21 cellular contexts compared by ENCODE assay signal in the genomic region with DNA sequence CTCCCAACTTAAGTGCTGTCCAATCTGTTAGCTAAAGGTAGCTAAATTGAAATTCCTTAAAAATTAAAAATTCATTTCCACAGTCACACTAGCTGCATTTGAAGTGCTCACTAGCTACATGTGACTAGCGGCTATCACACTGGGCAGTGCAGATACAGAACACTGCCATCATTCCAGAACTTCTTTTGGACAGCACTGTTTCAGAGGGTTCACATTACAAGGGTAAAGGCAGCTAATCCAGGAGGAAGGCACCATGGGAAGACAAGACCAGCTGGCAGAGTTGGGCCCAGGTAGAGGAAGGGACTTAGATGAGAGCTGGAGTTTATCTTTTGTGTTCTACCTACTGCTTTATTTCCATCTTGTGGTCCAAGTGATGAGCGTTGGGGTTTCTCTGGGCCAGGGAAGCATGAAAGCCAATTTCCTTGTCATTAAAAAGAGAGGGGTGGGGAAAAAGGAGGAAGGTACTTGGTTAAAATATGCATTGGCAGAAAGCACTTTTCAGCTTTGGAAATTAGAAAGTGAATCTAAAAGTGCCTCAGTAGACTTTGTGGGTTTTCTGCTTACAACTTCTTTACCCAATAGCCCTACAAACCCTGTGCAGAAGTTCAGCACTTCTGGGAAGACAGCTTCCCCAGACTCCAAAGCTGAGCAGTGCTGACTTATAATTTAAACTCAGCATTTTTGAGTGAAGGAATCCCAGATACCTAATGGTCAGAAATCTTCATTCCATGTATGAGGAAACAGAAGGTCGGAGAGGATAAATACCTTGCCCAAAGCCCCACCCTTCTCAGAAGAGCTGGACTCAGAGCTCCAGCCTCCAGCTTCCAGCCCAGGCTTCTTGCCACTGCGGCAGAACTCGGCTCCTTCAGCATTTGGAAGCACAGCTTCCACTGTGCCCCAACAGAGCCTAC. TPM values are rescaled to one million over a fixed set of nuclear protein-coding genes. Genes with fewer than 3 reads are reported as not detected.
DNase-seq lines count a peak whose midpoint lies in the region; ATAC-seq and TF ChIP-seq lines count a peak whose summit lies in the region.
"Had no signal": no experiment of that assay in that cellular context is flagged by ENCODE, and none has a peak within 500 bp of the region (broad histone marks: within the 10 kb centered on the region; RNA-seq: fewer than 3 reads in every experiment).

No MANE protein-coding gene starts in this region.

- no peak overlapping the region for H3K4me3 Mint-ChIP-seq in activated CD4-positive, alpha-beta T cell treated with anti-CD3 and anti-CD28 coated beads, Interleukin-2, amount 10 ng/mL, durations not matched to agents 7 days and 5 days
- H3K4me3 Mint-ChIP-seq in stimulated activated naive CD8-positive, alpha-beta T cell treated with anti-CD3 and anti-CD28 coated beads, Interleukin-15, amount 100 ng/mL, for 72 hours, result no peak overlapping the region
- H3K4me3 Mint-ChIP-seq in mesothelial cell of epicardium, result no peak overlapping the region
- H3K4me3 Mint-ChIP-seq: CD4-positive, alpha-beta T cell; HFFc6 had no signal

- H3K36me3 Mint-ChIP-seq in activated CD4-positive, alpha-beta T cell treated with anti-CD3 and anti-CD28 coated beads, Interleukin-2, amount 10 ng/mL, durations not matched to agents 7 days and 5 days (ENCODE audit: low read depth), result peaks cover 4% of the 10 kb centered on the region
- H3K36me3 Mint-ChIP-seq in mesothelial cell of epicardium, result peaks cover 14% of the 10 kb centered on the region

- ATAC-seq in stimulated activated naive CD8-positive, alpha-beta T cell treated with anti-CD3 and anti-CD28 coated beads, Interleukin-15, amount 100 ng/mL, for 72 hours, result no peak
- no peak for ATAC-seq in stimulated activated naive CD8-positive, alpha-beta T cell treated with anti-CD3 and anti-CD28 coated beads, Interleukin-15, Interleukin-2, amounts not matched to agents 100 U/mL and 50 U/mL, for 24 hours
- ATAC-seq in HG03378 (IDR thresholded peaks at IDR 0.05; ENCODE audit: unreplicated experiment), result no peak
- ATAC-seq: GM12878, PC-3 had no signal

- DNase-seq in activated CD4-positive, alpha-beta T cell treated with anti-CD3 and anti-CD28 coated beads, Interleukin-2, amount 10 ng/mL, durations not matched to agents 7 days and 5 days, result no peak
- DNase-seq in activated CD4-positive, alpha-beta T cell treated with anti-CD3 and anti-CD28 coated beads, Interleukin-2, amount 50 U/mL, for 48 hours, result no peak
- DNase-seq in stimulated activated naive CD8-positive, alpha-beta T cell treated with anti-CD3 and anti-CD28 coated beads, Interleukin-15, amount 100 ng/mL, for 72 hours, result no peak
- DNase-seq in stimulated activated naive CD8-positive, alpha-beta T cell treated with anti-CD3 and anti-CD28 coated beads, Interleukin-15, Interleukin-2, amounts not matched to agents 100 U/mL and 50 U/mL, for 24 hours, result no peak
- DNase-seq in mesothelial cell of epicardium (ENCODE audit: low spot score in 2 of 2, unreplicated experiment in 2 of 2) (no peak), Kasumi-1 (lab: John Stamatoyannopoulos, UW) (no peak)
- DNase-seq: CD4-positive, alpha-beta T cell; GOT3; HFFc6; KBM-7; MG63; NCI-H1105 treated with DMSO at 0.1 percent for 48 hours; NCI-H146; NCI-H1930; NCI-H2107; NCI-H446; NCI-H524 treated with DMSO at 0.1 percent for 48 hours; NCI-H774; PC-3 had no signal

- peak overlapping the region; percentile 9 for H3K27ac Mint-ChIP-seq in activated CD4-positive, alpha-beta T cell treated with anti-CD3 and anti-CD28 coated beads, Interleukin-2, amount 10 ng/mL, durations not matched to agents 7 days and 5 days
- peak overlapping the region; percentile 19 to 79 for H3K27ac Mint-ChIP-seq in stimulated activated naive CD8-positive, alpha-beta T cell treated with anti-CD3 and anti-CD28 coated beads, Interleukin-15, amount 100 ng/mL, for 72 hours
- peak overlapping the region; percentile 31 for H3K27ac Mint-ChIP-seq in mesothelial cell of epicardium
- H3K27ac Mint-ChIP-seq: CD4-positive, alpha-beta T cell; HFFc6 had no signal

- POLR2A ChIA-PET in activated CD4-positive, alpha-beta T cell treated with anti-CD3 and anti-CD28 coated beads, Interleukin-2, amount 10 ng/mL, durations not matched to agents 7 days and 5 days (lab: Charles Lee), result no interaction called here

- H3K27me3 Mint-ChIP-seq in activated CD4-positive, alpha-beta T cell treated with anti-CD3 and anti-CD28 coated beads, Interleukin-2, amount 10 ng/mL, durations not matched to agents 7 days and 5 days, result no peaks in the 10 kb centered on the region
- no peaks in the 10 kb centered on the region for H3K27me3 Mint-ChIP-seq in stimulated activated naive CD8-positive, alpha-beta T cell treated with anti-CD3 and anti-CD28 coated beads, Interleukin-15, amount 100 ng/mL, for 72 hours
- H3K27me3 Mint-ChIP-seq in mesothelial cell of epicardium (ENCODE audit: low read depth), result no peaks in the 10 kb centered on the region
- H3K27me3 Mint-ChIP-seq: CD4-positive, alpha-beta T cell had no signal

- H3K9me3 Mint-ChIP-seq in activated CD4-positive, alpha-beta T cell treated with anti-CD3 and anti-CD28 coated beads, Interleukin-2, amount 10 ng/mL, durations not matched to agents 7 days and 5 days, result no peaks in the 10 kb centered on the region
- H3K9me3 Mint-ChIP-seq in stimulated activated naive CD8-positive, alpha-beta T cell treated with anti-CD3 and anti-CD28 coated beads, Interleukin-15, amount 100 ng/mL, for 72 hours, result no peaks in the 10 kb centered on the region
- no peaks in the 10 kb centered on the region for H3K9me3 Mint-ChIP-seq in mesothelial cell of epicardium
- H3K9me3 Mint-ChIP-seq: CD4-positive, alpha-beta T cell; HFFc6 had no signal

- CTCF ChIA-PET in activated CD4-positive, alpha-beta T cell treated with anti-CD3 and anti-CD28 coated beads, Interleukin-2, amount 10 ng/mL, durations not matched to agents 7 days and 5 days (lab: Charles Lee), result interaction anchor here (0.9 kb wide), 1 partner anchor 10 kb away, joined by 5 read pairs; no protein-coding TSS in a partner anchor

- no peak for TF ChIP-seq CTCF in mesothelial cell of epicardium (IDR thresholded peaks at IDR 0.05; ENCODE audit: unreplicated experiment)

- H3K4me1 Mint-ChIP-seq in activated CD4-positive, alpha-beta T cell treated with anti-CD3 and anti-CD28 coated beads, Interleukin-2, amount 10 ng/mL, durations not matched to agents 7 days and 5 days, result peaks cover 53% of the 10 kb centered on the region
- H3K4me1 Mint-ChIP-seq in stimulated activated naive CD8-positive, alpha-beta T cell treated with anti-CD3 and anti-CD28 coated beads, Interleukin-15, amount 100 ng/mL, for 72 hours, result peaks cover 28% of the 10 kb centered on the region
- peaks cover 3% of the 10 kb centered on the region for H3K4me1 Mint-ChIP-seq in mesothelial cell of epicardium

RNA-seq across cellular contexts. Expression of a gene that starts 49.5 kb away (rescaled TPM):
- under 1 TPM; 0.62 to 0.74 TPM for total RNA-seq in activated CD4-positive, alpha-beta T cell treated with anti-CD3 and anti-CD28 coated beads, Interleukin-2, amount 10 ng/mL, durations not matched to agents 7 days and 5 days
- 133 to 142 TPM (median 137 TPM) in 3 replicates for total RNA-seq in mesothelial cell of epicardium

RNA-seq across cellular contexts. Expression of a gene that starts 50.5 kb away (rescaled TPM):
- total RNA-seq in activated CD4-positive, alpha-beta T cell treated with anti-CD3 and anti-CD28 coated beads, Interleukin-2, amount 10 ng/mL, durations not matched to agents 7 days and 5 days, result 10 to 100 TPM; 31.1 to 31.7 TPM
- 65.7 to 68.7 TPM (median 66.2 TPM) in 3 replicates for total RNA-seq in mesothelial cell of epicardium

Comparison
In these comparisons a context has a peak if more than half of its experiments do, and no peak if none do; other contexts are left out.
1. RNA of a gene that starts 49.5 kb away (total RNA-seq): 133 to 142 TPM in mesothelial cell of epicardium; 0.62 to 0.74 TPM in activated CD4-positive, alpha-beta T cell treated with anti-CD3 and anti-CD28 coated beads, Interleukin-2, amount 10 ng/mL, durations not matched to agents 7 days and 5 days; every median in the first group is over 10 times any median in the second.
2. Peak in every context shown above with its lines, with median percentiles within 50 percentile points of each other: H3K27ac Mint-ChIP-seq.